ENCODE assay signal across 24 cellular contexts in genomic region chrX:2719774-2720447, GRCh38. TPM values are rescaled to one million over a fixed set of nuclear protein-coding genes. Genes with fewer than 3 reads are reported as not detected.
"Had no signal": no experiment of that assay in that cellular context is flagged by ENCODE, and none has a peak within 500 bp of the region (broad histone marks: within the 10 kb centered on the region; RNA-seq: fewer than 3 reads in every experiment).

No MANE protein-coding gene starts in this region.

- DNase-seq: activated CD4-positive, CD25-positive, alpha-beta regulatory T cell treated with anti-CD3 and anti-CD28 coated beads, Interleukin-2, amount 50 U/mL, for 72 hours; activated CD8-positive, alpha-beta memory T cell treated with anti-CD3 and anti-CD28 coated beads, Interleukin-2, amount 50 U/mL, for 48 hours; activated effector memory CD4-positive, alpha-beta T cell treated with anti-CD3 and anti-CD28 coated beads, Interleukin-2, amount 50 U/mL, for 16 hours; activated naive CD4-positive, alpha-beta T cell treated with anti-CD3 and anti-CD28 coated beads, Interleukin-2, amount 50 U/mL, for 16 hours; activated T-cell treated with anti-CD3 and anti-CD28 coated beads, Interleukin-2, amount 50 U/mL, for 4 hours; anterior cingulate cortex; brain microvascular endothelial cell; caudate nucleus; dermis blood vessel endothelial cell; effector memory CD4-positive, alpha-beta T cell; gastrocnemius medialis; hypothalamus; nucleus accumbens; stimulated activated CD4-positive, alpha-beta T cell treated with anti-CD3 and anti-CD28 coated beads, Interleukin-4, amount 100 ng/mL, for 1 hour; stimulated activated naive CD4-positive, alpha-beta T cell treated with Interleukin-2 at 50 U/mL for 16 hours; T-helper 1 cell; WERI-Rb-1 had no signal

- H3K27me3 Mint-ChIP-seq: memory B cell, type B pancreatic cell had no signal

- H3K27me3 ChIP-seq: brain microvascular endothelial cell, esophagus muscularis mucosa, gastrocnemius medialis, vagina had no signal

- H3K9me3 Mint-ChIP-seq: activated T-cell treated with anti-CD3 and anti-CD28 coated beads, Interleukin-2, amount 50 U/mL, for 4 hours; memory B cell; type B pancreatic cell had no signal

- ATAC-seq: activated T-cell treated with anti-CD3 and anti-CD28 coated beads, Interleukin-2, amount 50 U/mL, for 4 hours; gastrocnemius medialis; sciatic nerve had no signal

- H3K9me3 ChIP-seq: esophagus muscularis mucosa, gastrocnemius medialis, thoracic aorta, vagina had no signal

- H3K4me3 ChIP-seq: esophagus muscularis mucosa, gastrocnemius medialis, thoracic aorta, vagina had no signal

- H3K4me3 Mint-ChIP-seq: activated T-cell treated with anti-CD3 and anti-CD28 coated beads, Interleukin-2, amount 50 U/mL, for 4 hours; memory B cell; type B pancreatic cell had no signal

- H3K27ac ChIP-seq: brain microvascular endothelial cell, esophagus muscularis mucosa, gastrocnemius medialis, thoracic aorta, vagina, WERI-Rb-1 had no signal

- H3K4me1 ChIP-seq: esophagus muscularis mucosa, gastrocnemius medialis, vagina had no signal

- H3K27ac Mint-ChIP-seq: memory B cell, type B pancreatic cell had no signal

RNA-seq across cellular contexts. Expression of gene XG, which starts 31.9 kb away (rescaled TPM):
- total RNA-seq: activated CD8-positive, alpha-beta memory T cell treated with anti-CD3 and anti-CD28 coated beads for 36 hours; activated T-cell treated with anti-CD3 and anti-CD28 coated beads, Interleukin-2, amount 50 U/mL, for 4 hours had no signal
